ENCODE assay signal across 1 cellular context in the genomic region with DNA sequence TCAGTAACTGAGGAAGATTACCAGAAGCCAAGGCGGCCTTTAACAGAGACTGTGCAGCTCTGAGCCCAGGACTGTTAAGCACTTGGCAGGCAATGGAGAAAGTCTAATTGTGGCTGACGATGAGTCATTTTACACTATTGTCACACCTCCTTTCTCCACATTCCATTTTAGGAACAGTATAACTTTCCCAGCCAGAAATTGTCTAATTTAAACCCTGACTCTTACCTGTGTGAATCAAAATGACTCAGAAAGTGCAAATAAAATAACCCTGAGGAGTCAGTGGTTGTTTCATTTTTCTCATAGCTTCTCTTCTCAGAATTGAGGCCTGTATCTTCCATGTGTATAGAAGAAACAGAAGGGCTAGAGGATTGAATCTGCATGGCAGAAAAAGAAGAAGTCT.
TF ChIP-seq lines count a peak whose summit lies in the region.

No MANE protein-coding gene starts in this region.

TF ChIP-seq in GM23338, 12 proteins besides CTCF, POLR2A, EP300 and RAD21 (continued from another document):
- TF ChIP-seq, protein P1, sequence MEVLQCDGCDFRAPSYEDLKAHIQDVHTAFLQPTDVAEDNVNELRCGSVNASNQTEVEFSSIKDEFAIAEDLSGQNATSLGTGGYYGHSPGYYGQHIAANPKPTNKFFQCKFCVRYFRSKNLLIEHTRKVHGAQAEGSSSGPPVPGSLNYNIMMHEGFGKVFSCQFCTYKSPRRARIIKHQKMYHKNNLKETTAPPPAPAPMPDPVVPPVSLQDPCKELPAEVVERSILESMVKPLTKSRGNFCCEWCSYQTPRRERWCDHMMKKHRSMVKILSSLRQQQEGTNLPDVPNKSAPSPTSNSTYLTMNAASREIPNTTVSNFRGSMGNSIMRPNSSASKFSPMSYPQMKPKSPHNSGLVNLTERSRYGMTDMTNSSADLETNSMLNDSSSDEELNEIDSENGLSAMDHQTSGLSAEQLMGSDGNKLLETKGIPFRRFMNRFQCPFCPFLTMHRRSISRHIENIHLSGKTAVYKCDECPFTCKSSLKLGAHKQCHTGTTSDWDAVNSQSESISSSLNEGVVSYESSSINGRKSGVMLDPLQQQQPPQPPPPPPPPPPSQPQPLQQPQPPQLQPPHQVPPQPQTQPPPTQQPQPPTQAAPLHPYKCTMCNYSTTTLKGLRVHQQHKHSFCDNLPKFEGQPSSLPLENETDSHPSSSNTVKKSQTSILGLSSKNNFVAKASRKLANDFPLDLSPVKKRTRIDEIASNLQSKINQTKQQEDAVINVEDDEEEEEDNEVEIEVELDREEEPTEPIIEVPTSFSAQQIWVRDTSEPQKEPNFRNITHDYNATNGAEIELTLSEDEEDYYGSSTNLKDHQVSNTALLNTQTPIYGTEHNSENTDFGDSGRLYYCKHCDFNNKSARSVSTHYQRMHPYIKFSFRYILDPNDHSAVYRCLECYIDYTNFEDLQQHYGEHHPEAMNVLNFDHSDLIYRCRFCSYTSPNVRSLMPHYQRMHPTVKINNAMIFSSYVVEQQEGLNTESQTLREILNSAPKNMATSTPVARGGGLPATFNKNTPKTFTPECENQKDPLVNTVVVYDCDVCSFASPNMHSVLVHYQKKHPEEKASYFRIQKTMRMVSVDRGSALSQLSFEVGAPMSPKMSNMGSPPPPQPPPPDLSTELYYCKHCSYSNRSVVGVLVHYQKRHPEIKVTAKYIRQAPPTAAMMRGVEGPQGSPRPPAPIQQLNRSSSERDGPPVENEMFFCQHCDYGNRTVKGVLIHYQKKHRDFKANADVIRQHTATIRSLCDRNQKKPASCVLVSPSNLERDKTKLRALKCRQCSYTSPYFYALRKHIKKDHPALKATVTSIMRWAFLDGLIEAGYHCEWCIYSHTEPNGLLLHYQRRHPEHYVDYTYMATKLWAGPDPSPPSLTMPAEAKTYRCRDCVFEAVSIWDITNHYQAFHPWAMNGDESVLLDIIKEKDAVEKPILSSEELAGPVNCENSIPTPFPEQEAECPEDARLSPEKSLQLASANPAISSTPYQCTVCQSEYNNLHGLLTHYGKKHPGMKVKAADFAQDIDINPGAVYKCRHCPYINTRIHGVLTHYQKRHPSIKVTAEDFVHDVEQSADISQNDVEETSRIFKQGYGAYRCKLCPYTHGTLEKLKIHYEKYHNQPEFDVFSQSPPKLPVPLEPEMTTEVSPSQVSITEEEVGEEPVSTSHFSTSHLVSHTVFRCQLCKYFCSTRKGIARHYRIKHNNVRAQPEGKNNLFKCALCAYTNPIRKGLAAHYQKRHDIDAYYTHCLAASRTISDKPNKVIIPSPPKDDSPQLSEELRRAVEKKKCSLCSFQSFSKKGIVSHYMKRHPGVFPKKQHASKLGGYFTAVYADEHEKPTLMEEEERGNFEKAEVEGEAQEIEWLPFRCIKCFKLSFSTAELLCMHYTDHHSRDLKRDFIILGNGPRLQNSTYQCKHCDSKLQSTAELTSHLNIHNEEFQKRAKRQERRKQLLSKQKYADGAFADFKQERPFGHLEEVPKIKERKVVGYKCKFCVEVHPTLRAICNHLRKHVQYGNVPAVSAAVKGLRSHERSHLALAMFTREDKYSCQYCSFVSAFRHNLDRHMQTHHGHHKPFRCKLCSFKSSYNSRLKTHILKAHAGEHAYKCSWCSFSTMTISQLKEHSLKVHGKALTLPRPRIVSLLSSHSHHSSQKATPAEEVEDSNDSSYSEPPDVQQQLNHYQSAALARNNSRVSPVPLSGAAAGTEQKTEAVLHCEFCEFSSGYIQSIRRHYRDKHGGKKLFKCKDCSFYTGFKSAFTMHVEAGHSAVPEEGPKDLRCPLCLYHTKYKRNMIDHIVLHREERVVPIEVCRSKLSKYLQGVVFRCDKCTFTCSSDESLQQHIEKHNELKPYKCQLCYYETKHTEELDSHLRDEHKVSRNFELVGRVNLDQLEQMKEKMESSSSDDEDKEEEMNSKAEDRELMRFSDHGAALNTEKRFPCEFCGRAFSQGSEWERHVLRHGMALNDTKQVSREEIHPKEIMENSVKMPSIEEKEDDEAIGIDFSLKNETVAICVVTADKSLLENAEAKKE (CRISPR knock-in tag; IDR thresholded peaks at IDR 0.05), result no peak
- no peak for TF ChIP-seq ZNF114 (CRISPR knock-in tag; IDR thresholded peaks at IDR 0.05)
- TF ChIP-seq EZH2 (IDR thresholded peaks at IDR 0.05; ENCODE audit: low read depth, unreplicated experiment), result no peak
- TF ChIP-seq NANOG (IDR thresholded peaks at IDR 0.05; ENCODE audit: borderline replicate concordance), result no peak
- no peak for TF ChIP-seq EZH2phosphoT487 (IDR thresholded peaks at IDR 0.05; ENCODE audit: unreplicated experiment)
- no peak for TF ChIP-seq ZNF331 (CRISPR knock-in tag; IDR thresholded peaks at IDR 0.05; ENCODE audit: low read depth)
